In genomic region chr7:116230191-116231005, GRCh38 we compare ENCODE assay signal across 8 cellular contexts. TPM values are rescaled to one million over a fixed set of nuclear protein-coding genes. Genes with fewer than 3 reads are reported as not detected.
A peak's percentile ranks its signal among the peaks of the same experiment; 100 is the strongest.
DNase-seq lines count a peak whose midpoint lies in the region; ATAC-seq and TF ChIP-seq lines count a peak whose summit lies in the region.

No MANE protein-coding gene starts in this region.

- no peak for DNase-seq in Calu3
- DNase-seq in esophagus muscularis mucosa (ENCODE audit: extremely low spot score), result no peak
- DNase-seq in psoas muscle, result no peak
- DNase-seq in stimulated activated CD4-positive, alpha-beta T cell treated with anti-CD3 and anti-CD28 coated beads, Interleukin-4, amount 100 ng/mL, for 4 hours, result no peak
- no peak for DNase-seq in nucleus accumbens (lab: John Stamatoyannopoulos, UW)
- no peak for DNase-seq in UCSD-AML1 (lab: John Stamatoyannopoulos, UW; ENCODE audit: unreplicated experiment)
- DNase-seq in erythroblast (lab: John Stamatoyannopoulos, UW), result no peak

- no TSS peak for BruUV-seq in Calu3 (replicated peaks; lab: Mats Ljungman, UMichigan)

- H2AFZ ChIP-seq in Loucy (ENCODE audit: low read length), result peak overlapping the region; percentile 64

- H3K9me3 Mint-ChIP-seq in Calu3 (ENCODE audit: low read depth, unreplicated experiment), result no peaks in the 10 kb centered on the region

- no peaks in the 10 kb centered on the region for H3K79me2 ChIP-seq in Loucy (ENCODE audit: insufficient read depth, low read length)

- H3K9me2 ChIP-seq in Loucy (replicated peaks; ENCODE audit: low read depth, low read length), result no peaks in the 10 kb centered on the region

- peak overlapping the region; percentile 20 for H3K4me3 Mint-ChIP-seq in Calu3 (ENCODE audit: low read depth, unreplicated experiment)

- H3K27me3 Mint-ChIP-seq in Calu3 (ENCODE audit: unreplicated experiment), result no peaks in the 10 kb centered on the region

- ATAC-seq in psoas muscle, result peak in 1 of 4 donors; percentile 21

- H3K27me3 ChIP-seq in Loucy (ENCODE audit: insufficient read depth, low read length, poor library complexity, severe bottlenecking) (no peaks in the 10 kb centered on the region), esophagus muscularis mucosa (no peaks in the 10 kb centered on the region), psoas muscle (ENCODE audit: insufficient read depth in 3 of 3, low read length in 2 of 3) (no peaks in the 10 kb centered on the region)

- intact Hi-C loops in Calu3 (cut with micrococcal nuclease; ENCODE audit: unreplicated experiment) (no loop called here), esophagus muscularis mucosa (cut with DNase I) (no loop called here), psoas muscle (cut with DNase I) (no loop called here)

- peaks cover 52% of the 10 kb centered on the region for H3K4me1 Mint-ChIP-seq in Calu3 (ENCODE audit: low read depth, unreplicated experiment)

- WGBS in esophagus muscularis mucosa, result 46% methylated on average over 4 of the region's 4 CpGs
- 48 to 59% (median 51%) methylated on average over 4 of the region's 4 CpGs for WGBS in psoas muscle, 3 donors

- TF ChIP-seq EP300 in esophagus muscularis mucosa (IDR thresholded peaks at IDR 0.05), result no peak

- no peak overlapping the region for H3K4me3 ChIP-seq in Loucy (ENCODE audit: low read length, poor library complexity, severe bottlenecking)
- H3K4me3 ChIP-seq in esophagus muscularis mucosa, result peak overlapping the region in 3 of 4 donors; percentile 0 to 9 (median 9)
- no peak overlapping the region for H3K4me3 ChIP-seq in psoas muscle

- H3K27ac ChIP-seq in esophagus muscularis mucosa (replicated peaks in 1 of 4) (peak overlapping the region; percentile 79 to 87 (median 84)), psoas muscle (peak overlapping the region; percentile 60)

- H3K36me3 Mint-ChIP-seq in Calu3 (ENCODE audit: insufficient read depth, unreplicated experiment), result peaks cover 11% of the 10 kb centered on the region

- H3K4me2 ChIP-seq in Loucy (ENCODE audit: low read depth, low read length, poor library complexity, severe bottlenecking), result peak overlapping the region; percentile 2

- no peaks in the 10 kb centered on the region for H3F3A ChIP-seq in Loucy (ENCODE audit: low read depth)

- H3K9ac ChIP-seq in Loucy (ENCODE audit: low read depth, low read length, poor library complexity, severe bottlenecking), result peak overlapping the region; percentile 6

- CTCF ChIA-PET in Calu3 (lab: Charles Lee), result interaction anchor here (3.0 kb wide), 1 partner anchor 50 kb away, joined by 11 read pairs; no protein-coding TSS in a partner anchor

- H3K9me3 ChIP-seq in Loucy (ENCODE audit: insufficient read depth, low read depth, low read length) (no peaks in the 10 kb centered on the region), esophagus muscularis mucosa (no peaks in the 10 kb centered on the region), psoas muscle (no peaks in the 10 kb centered on the region)

- H4K20me1 ChIP-seq in Loucy (ENCODE audit: insufficient read depth, low read length, poor library complexity, severe bottlenecking), result no peaks in the 10 kb centered on the region

- peaks cover 28% of the 10 kb centered on the region for H3K4me1 ChIP-seq in Loucy (ENCODE audit: insufficient read depth, low read length, poor library complexity, severe bottlenecking)
- H3K4me1 ChIP-seq in esophagus muscularis mucosa, result peaks cover 57 to 98% (median 89%) of the 10 kb centered on the region in 4 donors
- peaks cover 18% of the 10 kb centered on the region for H3K4me1 ChIP-seq in psoas muscle

- H3K36me3 ChIP-seq in Loucy (ENCODE audit: insufficient read depth, low read length), result no peaks in the 10 kb centered on the region
- H3K36me3 ChIP-seq in esophagus muscularis mucosa, result no peaks in the 10 kb centered on the region
- no peaks in the 10 kb centered on the region for H3K36me3 ChIP-seq in psoas muscle (ENCODE audit: insufficient read depth in 1 of 2, low read depth in 1 of 2)

- no peak for TF ChIP-seq POLR2A in esophagus muscularis mucosa (IDR thresholded peaks at IDR 0.05; ENCODE audit: low read depth)
- no peak for TF ChIP-seq POLR2A in erythroblast (IDR thresholded peaks at IDR 0.05; ENCODE audit: low read length)

- no peak for TF ChIP-seq CTCF in Calu3 (IDR thresholded peaks at IDR 0.05; ENCODE audit: unreplicated experiment)
- no peak for TF ChIP-seq CTCF in Loucy (conservative IDR thresholded peaks at IDR 0.05; ENCODE audit: low read length)
- TF ChIP-seq CTCF in esophagus muscularis mucosa (IDR thresholded peaks at IDR 0.05), result no peak
- TF ChIP-seq CTCF in psoas muscle (IDR thresholded peaks at IDR 0.05), result no peak

- peak overlapping the region; percentile 48 for H3K27ac Mint-ChIP-seq in Calu3 (ENCODE audit: unreplicated experiment)

RNA-seq across cellular contexts. Expression of gene TES, which starts 20.1 kb away (rescaled TPM):
- total RNA-seq in Calu3 (2022) (124 and 126 TPM in 2 replicates), esophagus muscularis mucosa (100 to 1,000 TPM; 213 to 356 (median 265) TPM), psoas muscle (1 to 10 TPM; 3.4 to 8.1 (median 6.3) TPM)
- polyA plus RNA-seq in psoas muscle, result 1 to 10 TPM; 2.9 to 6.7 (median 4.2) TPM

Comparison
In these comparisons a context has a peak if more than half of its experiments do, and no peak if none do; other contexts are left out.
1. H3K4me3 ChIP-seq: peak in esophagus muscularis mucosa (3 of 4); none in Loucy (single experiment) and psoas muscle (single experiment).
2. RNA of gene TES, which starts 20.1 kb away (total RNA-seq): 213 to 356 TPM in esophagus muscularis mucosa and 124 to 126 TPM in Calu3; 3.4 to 8.1 TPM in psoas muscle; every median in the first group is over 10 times any median in the second.